Comparison of ENCODE assay signal across 34 cellular contexts in the genomic region with DNA sequence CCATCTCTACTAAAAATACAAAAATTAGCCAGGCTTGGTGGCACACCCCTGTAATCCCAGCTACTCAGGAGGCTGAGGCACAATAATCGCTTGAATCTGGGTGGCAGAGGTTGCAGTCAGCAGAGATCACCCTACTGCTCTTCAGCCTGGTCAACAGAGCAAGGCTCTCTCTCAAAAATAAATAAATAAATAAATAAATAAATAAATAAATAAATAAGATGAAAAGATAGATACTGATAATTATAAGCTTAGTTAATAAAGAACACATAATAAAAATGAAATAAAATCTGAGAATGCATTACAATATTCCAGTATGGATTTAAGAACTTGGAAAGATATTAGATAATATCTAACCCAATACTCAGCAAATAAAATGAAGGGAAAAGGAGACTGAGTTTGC.
"Had no signal": no experiment of that assay in that cellular context is flagged by ENCODE, and none has a peak within 500 bp of the region (broad histone marks: within the 10 kb centered on the region; RNA-seq: fewer than 3 reads in every experiment).

No MANE protein-coding gene starts in this region.

- H3K9me3 ChIP-seq: MG63 had no signal

- H3K36me3 ChIP-seq: MG63 had no signal

- DNase-seq: Karpas-422, Kasumi-1, MG63, MM.1S, MV-4-11, NCI-H1048, NCI-H1092, NCI-H1092 treated with DMSO at 0.1 percent for 48 hours, NCI-H1105, NCI-H1105 treated with DMSO at 0.1 percent for 48 hours, NCI-H1417, NCI-H1417 treated with DMSO at 0.1 percent for 48 hours, NCI-H1436, NCI-H1436 treated with DMSO at 0.1 percent for 48 hours, NCI-H146, NCI-H1694, NCI-H1694 treated with DMSO at 0.1 percent for 48 hours, NCI-H187, NCI-H187 treated with DMSO at 0.1 percent for 48 hours, NCI-H1930, NCI-H2029, NCI-H2029 treated with DMSO at 0.1 percent for 48 hours, NCI-H2081, NCI-H2081 treated with DMSO at 0.1 percent for 48 hours, NCI-H2107, NCI-H2171, NCI-H2171 treated with DMSO at 0.1 percent for 48 hours, NCI-H2227 treated with DMSO at 0.1 percent for 48 hours, NCI-H226, NCI-H345, NCI-H446, NCI-H446 treated with DMSO at 0.1 percent for 48 hours, NCI-H510A, NCI-H510A treated with DMSO at 0.1 percent for 48 hours had no signal

- H3K4me3 ChIP-seq: MG63 had no signal
